ENCODE assay signal across 8 cellular contexts in genomic region chr4:56435748-56436442, GRCh38.
DNase-seq lines count a peak whose midpoint lies in the region; ATAC-seq lines count a peak whose summit lies in the region.

A gene with protein sequence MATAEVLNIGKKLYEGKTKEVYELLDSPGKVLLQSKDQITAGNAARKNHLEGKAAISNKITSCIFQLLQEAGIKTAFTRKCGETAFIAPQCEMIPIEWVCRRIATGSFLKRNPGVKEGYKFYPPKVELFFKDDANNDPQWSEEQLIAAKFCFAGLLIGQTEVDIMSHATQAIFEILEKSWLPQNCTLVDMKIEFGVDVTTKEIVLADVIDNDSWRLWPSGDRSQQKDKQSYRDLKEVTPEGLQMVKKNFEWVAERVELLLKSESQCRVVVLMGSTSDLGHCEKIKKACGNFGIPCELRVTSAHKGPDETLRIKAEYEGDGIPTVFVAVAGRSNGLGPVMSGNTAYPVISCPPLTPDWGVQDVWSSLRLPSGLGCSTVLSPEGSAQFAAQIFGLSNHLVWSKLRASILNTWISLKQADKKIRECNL (plus strand): TSS chr4:56436260. CDS start chr4:56436313, 53 bp downstream.

- peak within 1 kb of the TSS; percentile 92 for H3K27ac Mint-ChIP-seq in central memory CD8-positive, alpha-beta T cell (ENCODE audit: low read depth)

- H3K36me3 Mint-ChIP-seq in central memory CD8-positive, alpha-beta T cell (ENCODE audit: insufficient read depth): peaks cover 22% of the 10 kb centered on the region

- peak within 1 kb of the TSS; percentile 86 for H3K4me3 Mint-ChIP-seq in central memory CD8-positive, alpha-beta T cell

- peaks cover 37% of the 10 kb centered on the region for H3K4me1 Mint-ChIP-seq in central memory CD8-positive, alpha-beta T cell

- no peaks in the 10 kb centered on the region for H3K9me3 Mint-ChIP-seq in central memory CD8-positive, alpha-beta T cell

- H3K27me3 Mint-ChIP-seq in central memory CD8-positive, alpha-beta T cell: no peaks in the 10 kb centered on the region

- DNase-seq in AG08396 (ENCODE audit: low spot score) (peak; percentile 95), NCI-H345 treated with DMSO at 0.1 percent for 48 hours (lab: John Stamatoyannopoulos, UW; ENCODE audit: unreplicated experiment) (peak; percentile 80), islet precursor cell (peak; percentile 99)
- peak; percentile 93 for DNase-seq in activated CD4-positive, CD25-positive, alpha-beta regulatory T cell treated with anti-CD3 and anti-CD28 coated beads, Interleukin-2, amount 50 U/mL, for 16 hours (ENCODE audit: low read depth, low spot score)
- peak; percentile 97 to 99 for DNase-seq in central memory CD8-positive, alpha-beta T cell (ENCODE audit: low spot score in 2 of 2)
- peak; percentile 93 to 95 (median 94) for DNase-seq in stimulated activated CD4-positive, alpha-beta T cell treated with anti-CD3 and anti-CD28 coated beads, Interleukin-12 subunit alpha, Interleukin-12 subunit beta, amount 100 ng/mL, for 48 hours (ENCODE audit: low read depth in 2 of 3, low spot score in 1 of 3)

- peak; percentile 67 for ATAC-seq in GM19023 (IDR thresholded peaks at IDR 0.05; ENCODE audit: unreplicated experiment)
- peak; percentile 66 for ATAC-seq in HG03280 (IDR thresholded peaks at IDR 0.05; ENCODE audit: unreplicated experiment)
- ATAC-seq in central memory CD8-positive, alpha-beta T cell (replicated peaks; ENCODE audit: extremely low read depth, poor library complexity, severe bottlenecking): peak; percentile 73

Comparison
In these comparisons a context has a peak if more than half of its experiments do, and no peak if none do; other contexts are left out.
1. Peak in every context shown above with its lines: DNase-seq and ATAC-seq.